ENCODE assay signal across 1 cellular context in genomic region chr2:49251766-49252165, GRCh38.
TF ChIP-seq lines count a peak whose summit lies in the region.

No MANE protein-coding gene starts in this region.

TF ChIP-seq in HepG2, 621 proteins besides CTCF, POLR2A, EP300 and RAD21 (continued from another document):
- TF ChIP-seq MAFK (conservative IDR thresholded peaks at IDR 0.05 in 1 of 2, IDR thresholded peaks at IDR 0.05 in 1 of 2; ENCODE audit: low read length in 2 of 2) (peak; percentile 72 to 80), SIN3A (IDR thresholded peaks at IDR 0.05; ENCODE audit: borderline replicate concordance, low read depth, low read length) (no peak), KMT2B (CRISPR knock-in tag; IDR thresholded peaks at IDR 0.05) (no peak)
TF ChIP-seq in HepG2: peak in this region for 2.
